ENCODE assay signal across 19 cellular contexts in the genomic region with DNA sequence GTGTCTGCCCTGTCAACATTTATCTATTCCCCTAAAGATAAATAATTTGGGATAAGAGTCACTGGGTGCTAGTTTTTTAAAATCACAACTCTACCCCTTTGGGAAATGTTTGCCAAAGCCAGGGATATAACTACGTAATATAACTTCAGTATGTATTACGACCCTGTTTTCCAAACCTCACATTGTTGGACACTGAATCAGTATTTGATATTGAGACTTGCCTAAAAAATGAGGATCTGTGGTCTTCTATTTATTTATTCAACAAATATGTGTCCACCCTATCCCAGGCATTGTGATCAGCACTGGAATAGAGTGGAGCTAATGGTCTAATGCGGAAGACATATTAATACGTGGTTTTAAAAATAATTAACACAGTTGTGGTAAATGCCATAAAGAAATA. TPM values are rescaled to one million over a fixed set of nuclear protein-coding genes. Genes with fewer than 3 reads are reported as not detected.
DNase-seq lines count a peak whose midpoint lies in the region; ATAC-seq and TF ChIP-seq lines count a peak whose summit lies in the region.
"Had no signal": no experiment of that assay in that cellular context is flagged by ENCODE, and none has a peak within 500 bp of the region (broad histone marks: within the 10 kb centered on the region; RNA-seq: fewer than 3 reads in every experiment).

No MANE protein-coding gene starts in this region.

- H3K4me1 ChIP-seq in ACC112 (ENCODE audit: control insufficient read depth, insufficient read depth, low read length, unreplicated experiment) = peaks cover 20% of the 10 kb centered on the region
- H3K4me1 ChIP-seq in tibial artery = peaks cover 0 to 11% (median 7%) of the 10 kb centered on the region in 4 donors
- H3K4me1 ChIP-seq in heart right ventricle = peaks cover 0 to 14% (median 7%) of the 10 kb centered on the region in 9 donors

- no peaks in the 10 kb centered on the region for H3K9me3 ChIP-seq in tibial artery
- H3K9me3 ChIP-seq in heart right ventricle = peaks cover 0 to 6% (median 0%) of the 10 kb centered on the region in 11 donors

- TF ChIP-seq CTCF in brain microvascular endothelial cell (IDR thresholded peaks at IDR 0.05; ENCODE audit: low read depth, low read length, missing control alignments) = no peak
- no peak for TF ChIP-seq CTCF in tibial artery (IDR thresholded peaks at IDR 0.05)
- TF ChIP-seq CTCF in heart right ventricle (IDR thresholded peaks at IDR 0.05) = no peak

- H3K27me3 ChIP-seq in ACC112 (ENCODE audit: insufficient read depth, low read length) (no peaks in the 10 kb centered on the region), brain microvascular endothelial cell (replicated peaks) (no peaks in the 10 kb centered on the region), tibial artery (no peaks in the 10 kb centered on the region), heart right ventricle (no peaks in the 10 kb centered on the region)

- peak overlapping the region; percentile 77 for H3K27ac ChIP-seq in ACC112 (ENCODE audit: low read depth, low read length)
- no peak overlapping the region for H3K27ac ChIP-seq in brain microvascular endothelial cell
- H3K27ac ChIP-seq in tibial artery = no peak overlapping the region
- H3K27ac ChIP-seq in heart right ventricle = no peak overlapping the region
- H3K27ac ChIP-seq: 22Rv1, C4-2B, HL-60, SK-N-MC had no signal

- no peak overlapping the region for H2AFZ ChIP-seq in ACC112 (ENCODE audit: low read length, unreplicated experiment)
- H2AFZ ChIP-seq: GM23338 had no signal

- no peaks in the 10 kb centered on the region for H3K36me3 ChIP-seq in ACC112 (ENCODE audit: insufficient read depth, low read length)
- H3K36me3 ChIP-seq in brain microvascular endothelial cell (replicated peaks) = no peaks in the 10 kb centered on the region
- H3K36me3 ChIP-seq in tibial artery = no peaks in the 10 kb centered on the region
- no peaks in the 10 kb centered on the region for H3K36me3 ChIP-seq in heart right ventricle

- ATAC-seq in GM19463 (IDR thresholded peaks at IDR 0.05; ENCODE audit: unreplicated experiment) (no peak), heart right ventricle (no peak)
- ATAC-seq: GM23338, Right ventricle myocardium inferior had no signal

- 94 to 98% methylated on average over 4 of the region's 4 CpGs for WGBS in heart right ventricle, 2 donors

- peak; percentile 81 for DNase-seq in LHCN-M2 (ENCODE audit: low read depth)
- DNase-seq in brain microvascular endothelial cell = peak; percentile 5
- DNase-seq in kidney glomerular epithelial cell (lab: John Stamatoyannopoulos, UW) = peak; percentile 29
- DNase-seq in NCI-H345 (lab: John Stamatoyannopoulos, UW) = no peak
- DNase-seq in tibial artery = no peak
- DNase-seq in heart right ventricle = no peak
- DNase-seq: KG1, MM.1S, NCI-H187 treated with DMSO at 0.1 percent for 48 hours, NCI-H446 treated with DMSO at 0.1 percent for 48 hours, NCI-H774 had no signal

- peaks cover 39% of the 10 kb centered on the region for H3K79me2 ChIP-seq in ACC112 (ENCODE audit: control insufficient read depth, insufficient read depth, low read length, unreplicated experiment)

- in situ Hi-C loops in brain microvascular endothelial cell (cut with HindIII; ENCODE audit: low pct_ligation_motif_present, low sequenced_read_pairs) = no loop called here

- no peak overlapping the region for H3K4me3 ChIP-seq in ACC112 (ENCODE audit: low read depth, low read length)
- no peak overlapping the region for H3K4me3 ChIP-seq in brain microvascular endothelial cell (ENCODE audit: low read depth, low read length)
- H3K4me3 ChIP-seq in tibial artery = no peak overlapping the region
- no peak overlapping the region for H3K4me3 ChIP-seq in heart right ventricle
- H3K4me3 ChIP-seq: GM23338, SK-N-MC had no signal

- intact Hi-C loops in tibial artery (cut with DNase I; ENCODE audit: low total_unique reads) = no loop called here
- intact Hi-C loops in heart right ventricle (cut with DNase I) = loop anchor here in 1 of 10 donors (5.0 kb wide), 1 partner anchor 33 kb away; no protein-coding TSS in a partner anchor

RNA-seq across cellular contexts. Expression of gene MGA, which starts 4.5 kb away (rescaled TPM):
- total RNA-seq in LHCN-M2 (2014; rRNA removed) (18.4 and 40.7 TPM in 2 replicates), heart right ventricle (10 to 100 TPM; 22.2 to 45.3 (median 35.9) TPM)
- polyA plus RNA-seq in LHCN-M2 (2012) = 2.5 TPM
- polyA plus RNA-seq in heart right ventricle = 1 to 10 TPM; 1.6 to 4.6 TPM

Comparison
In these comparisons a context has a peak if more than half of its experiments do, and no peak if none do; other contexts are left out.
1. DNase-seq: peak in LHCN-M2 (single experiment), brain microvascular endothelial cell (single experiment) and kidney glomerular epithelial cell (single experiment); none in NCI-H345 (single experiment), tibial artery (0 of 2) and heart right ventricle (0 of 2).